ENCODE assay signal across 23 cellular contexts in the genomic region with DNA sequence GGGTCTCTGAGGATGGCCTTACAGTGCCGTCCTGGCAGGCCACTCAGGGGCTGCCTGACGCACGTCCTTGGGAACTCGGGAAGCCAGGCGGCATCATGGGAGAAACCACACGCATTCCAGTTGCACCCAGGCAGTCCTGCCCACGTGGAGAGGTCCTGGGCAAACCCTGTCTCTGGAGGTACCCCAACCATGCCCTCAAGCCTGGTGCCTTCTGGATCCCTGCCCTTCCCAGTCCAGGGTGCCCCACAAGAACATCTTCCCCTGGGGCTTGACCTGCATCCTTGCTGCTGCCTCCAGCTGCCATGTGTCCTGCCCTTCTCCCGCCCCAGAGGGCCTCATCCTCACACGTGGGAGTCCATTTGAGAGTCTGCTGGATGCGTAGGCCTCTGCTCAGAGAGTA.
DNase-seq lines count a peak whose midpoint lies in the region; ATAC-seq and TF ChIP-seq lines count a peak whose summit lies in the region.
"Had no signal": no experiment of that assay in that cellular context is flagged by ENCODE, and none has a peak within 500 bp of the region (broad histone marks: within the 10 kb centered on the region; RNA-seq: fewer than 3 reads in every experiment).

No MANE protein-coding gene starts in this region.

- intact Hi-C loops in activated CD4-positive, alpha-beta memory T cell treated with anti-CD3 and anti-CD28 coated beads for 36 hours (cut with micrococcal nuclease) = no loop called here

- CTCF ChIA-PET in activated CD4-positive, alpha-beta memory T cell treated with anti-CD3 and anti-CD28 coated beads, Interleukin-2, amount 10 ng/mL, durations not matched to agents 7 days and 5 days (lab: Charles Lee) = no interaction called here
- CTCF ChIA-PET in activated CD4-positive, alpha-beta memory T cell treated with anti-CD3 and anti-CD28 coated beads for 36 hours (lab: Charles Lee) = no interaction called here
- CTCF ChIA-PET in WTC11 (lab: Charles Lee) = no interaction called here

- POLR2A ChIA-PET in activated CD4-positive, alpha-beta memory T cell treated with anti-CD3 and anti-CD28 coated beads, Interleukin-2, amount 10 ng/mL, durations not matched to agents 7 days and 5 days (lab: Charles Lee) = no interaction called here
- POLR2A ChIA-PET in activated CD4-positive, alpha-beta memory T cell treated with anti-CD3 and anti-CD28 coated beads for 36 hours (lab: Charles Lee) = no interaction called here
- POLR2A ChIA-PET in WTC11 (lab: Charles Lee) = no interaction called here

- no peaks in the 10 kb centered on the region for H3K36me3 Mint-ChIP-seq in activated CD4-positive, alpha-beta memory T cell treated with anti-CD3 and anti-CD28 coated beads, Interleukin-2, amount 10 ng/mL, durations not matched to agents 7 days and 5 days (ENCODE audit: low read depth)
- no peaks in the 10 kb centered on the region for H3K36me3 Mint-ChIP-seq in activated CD4-positive, alpha-beta memory T cell treated with anti-CD3 and anti-CD28 coated beads for 36 hours
- H3K36me3 Mint-ChIP-seq in type B pancreatic cell (no peaks in the 10 kb centered on the region), WTC11 (no peaks in the 10 kb centered on the region)
- H3K36me3 Mint-ChIP-seq: CD8-positive, alpha-beta memory T cell; IgD-negative memory B cell had no signal

- TF ChIP-seq CTCF in type B pancreatic cell (conservative IDR thresholded peaks at IDR 0.05) (no peak), WTC11 (IDR thresholded peaks at IDR 0.05) (no peak)

- no peak overlapping the region for H3K4me3 Mint-ChIP-seq in activated CD4-positive, alpha-beta memory T cell treated with anti-CD3 and anti-CD28 coated beads, Interleukin-2, amount 10 ng/mL, durations not matched to agents 7 days and 5 days
- H3K4me3 Mint-ChIP-seq in activated CD4-positive, alpha-beta memory T cell treated with anti-CD3 and anti-CD28 coated beads for 36 hours = no peak overlapping the region
- H3K4me3 Mint-ChIP-seq in type B pancreatic cell (no peak overlapping the region), WTC11 (no peak overlapping the region)
- H3K4me3 Mint-ChIP-seq: CD8-positive, alpha-beta memory T cell had no signal

- no peaks in the 10 kb centered on the region for H3K4me1 Mint-ChIP-seq in activated CD4-positive, alpha-beta memory T cell treated with anti-CD3 and anti-CD28 coated beads, Interleukin-2, amount 10 ng/mL, durations not matched to agents 7 days and 5 days
- no peaks in the 10 kb centered on the region for H3K4me1 Mint-ChIP-seq in activated CD4-positive, alpha-beta memory T cell treated with anti-CD3 and anti-CD28 coated beads for 36 hours (ENCODE audit: low read depth)
- H3K4me1 Mint-ChIP-seq in type B pancreatic cell (ENCODE audit: unreplicated experiment) = no peaks in the 10 kb centered on the region
- H3K4me1 Mint-ChIP-seq in WTC11 = peaks cover 6% of the 10 kb centered on the region
- H3K4me1 Mint-ChIP-seq: CD8-positive, alpha-beta memory T cell had no signal

- DNase-seq in activated CD4-positive, alpha-beta memory T cell treated with anti-CD3 and anti-CD28 coated beads, Interleukin-2, amount 10 ng/mL, durations not matched to agents 7 days and 5 days = peak; percentile 9
- DNase-seq in activated CD4-positive, alpha-beta memory T cell treated with anti-CD3 and anti-CD28 coated beads for 36 hours = no peak
- peak; percentile 20 for DNase-seq in activated CD8-positive, alpha-beta memory T cell treated with anti-CD3 and anti-CD28 coated beads, Interleukin-2, amount 50 U/mL, for 48 hours
- peak; percentile 26 for DNase-seq in left lobe of liver (ENCODE audit: low spot score)
- DNase-seq in type B pancreatic cell (ENCODE audit: extremely low spot score, unreplicated experiment) = peak; percentile 51
- DNase-seq in WTC11 (ENCODE audit: low spot score) = no peak
- no peak for DNase-seq in stimulated activated CD4-positive, alpha-beta T cell treated with anti-CD3 and anti-CD28 coated beads, Interleukin-4, amount 100 ng/mL, for 24 hours
- DNase-seq: AML-193; C1 segment of cervical spinal cord; Calu3; CD8-positive, alpha-beta memory T cell; GOT3; MV-4-11; NCI-H1694; NCI-H2081; NCI-H2171; NCI-H345; NCI-H524 treated with DMSO at 0.1 percent for 48 hours; NCI-H82; Peyer's patch had no signal

- peaks cover 6% of the 10 kb centered on the region for H3K9me3 Mint-ChIP-seq in activated CD4-positive, alpha-beta memory T cell treated with anti-CD3 and anti-CD28 coated beads, Interleukin-2, amount 10 ng/mL, durations not matched to agents 7 days and 5 days
- H3K9me3 Mint-ChIP-seq in activated CD4-positive, alpha-beta memory T cell treated with anti-CD3 and anti-CD28 coated beads for 36 hours = peaks cover 2% of the 10 kb centered on the region
- H3K9me3 Mint-ChIP-seq in type B pancreatic cell (peaks cover 4% of the 10 kb centered on the region), WTC11 (no peaks in the 10 kb centered on the region)

- no peak overlapping the region for H3K27ac Mint-ChIP-seq in activated CD4-positive, alpha-beta memory T cell treated with anti-CD3 and anti-CD28 coated beads, Interleukin-2, amount 10 ng/mL, durations not matched to agents 7 days and 5 days
- no peak overlapping the region for H3K27ac Mint-ChIP-seq in activated CD4-positive, alpha-beta memory T cell treated with anti-CD3 and anti-CD28 coated beads for 36 hours
- H3K27ac Mint-ChIP-seq in type B pancreatic cell (no peak overlapping the region), WTC11 (no peak overlapping the region)
- H3K27ac Mint-ChIP-seq: CD8-positive, alpha-beta memory T cell; IgD-negative memory B cell had no signal

- H3K27me3 Mint-ChIP-seq in activated CD4-positive, alpha-beta memory T cell treated with anti-CD3 and anti-CD28 coated beads, Interleukin-2, amount 10 ng/mL, durations not matched to agents 7 days and 5 days = no peaks in the 10 kb centered on the region
- peaks cover 6% of the 10 kb centered on the region for H3K27me3 Mint-ChIP-seq in activated CD4-positive, alpha-beta memory T cell treated with anti-CD3 and anti-CD28 coated beads for 36 hours
- H3K27me3 Mint-ChIP-seq in type B pancreatic cell = peaks cover 18% of the 10 kb centered on the region
- H3K27me3 Mint-ChIP-seq in WTC11 (ENCODE audit: low read depth) = no peaks in the 10 kb centered on the region

- no peak for ATAC-seq in left lobe of liver
- ATAC-seq in WTC11 = no peak
- ATAC-seq in HG02884 (IDR thresholded peaks at IDR 0.05; ENCODE audit: unreplicated experiment) = no peak
- ATAC-seq: HCT116 had no signal

TF ChIP-seq in WTC11, 78 proteins besides CTCF, POLR2A, EP300 and RAD21 (continues in another document):
- TF ChIP-seq SOX15 (CRISPR knock-in tag; IDR thresholded peaks at IDR 0.05) = no peak
- TF ChIP-seq OVOL2 (CRISPR knock-in tag; IDR thresholded peaks at IDR 0.05; ENCODE audit: borderline replicate concordance) = no peak
- TF ChIP-seq, protein P1, sequence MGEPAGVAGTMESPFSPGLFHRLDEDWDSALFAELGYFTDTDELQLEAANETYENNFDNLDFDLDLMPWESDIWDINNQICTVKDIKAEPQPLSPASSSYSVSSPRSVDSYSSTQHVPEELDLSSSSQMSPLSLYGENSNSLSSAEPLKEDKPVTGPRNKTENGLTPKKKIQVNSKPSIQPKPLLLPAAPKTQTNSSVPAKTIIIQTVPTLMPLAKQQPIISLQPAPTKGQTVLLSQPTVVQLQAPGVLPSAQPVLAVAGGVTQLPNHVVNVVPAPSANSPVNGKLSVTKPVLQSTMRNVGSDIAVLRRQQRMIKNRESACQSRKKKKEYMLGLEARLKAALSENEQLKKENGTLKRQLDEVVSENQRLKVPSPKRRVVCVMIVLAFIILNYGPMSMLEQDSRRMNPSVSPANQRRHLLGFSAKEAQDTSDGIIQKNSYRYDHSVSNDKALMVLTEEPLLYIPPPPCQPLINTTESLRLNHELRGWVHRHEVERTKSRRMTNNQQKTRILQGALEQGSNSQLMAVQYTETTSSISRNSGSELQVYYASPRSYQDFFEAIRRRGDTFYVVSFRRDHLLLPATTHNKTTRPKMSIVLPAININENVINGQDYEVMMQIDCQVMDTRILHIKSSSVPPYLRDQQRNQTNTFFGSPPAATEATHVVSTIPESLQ (CRISPR knock-in tag; IDR thresholded peaks at IDR 0.05) = no peak
- TF ChIP-seq, protein P2, sequence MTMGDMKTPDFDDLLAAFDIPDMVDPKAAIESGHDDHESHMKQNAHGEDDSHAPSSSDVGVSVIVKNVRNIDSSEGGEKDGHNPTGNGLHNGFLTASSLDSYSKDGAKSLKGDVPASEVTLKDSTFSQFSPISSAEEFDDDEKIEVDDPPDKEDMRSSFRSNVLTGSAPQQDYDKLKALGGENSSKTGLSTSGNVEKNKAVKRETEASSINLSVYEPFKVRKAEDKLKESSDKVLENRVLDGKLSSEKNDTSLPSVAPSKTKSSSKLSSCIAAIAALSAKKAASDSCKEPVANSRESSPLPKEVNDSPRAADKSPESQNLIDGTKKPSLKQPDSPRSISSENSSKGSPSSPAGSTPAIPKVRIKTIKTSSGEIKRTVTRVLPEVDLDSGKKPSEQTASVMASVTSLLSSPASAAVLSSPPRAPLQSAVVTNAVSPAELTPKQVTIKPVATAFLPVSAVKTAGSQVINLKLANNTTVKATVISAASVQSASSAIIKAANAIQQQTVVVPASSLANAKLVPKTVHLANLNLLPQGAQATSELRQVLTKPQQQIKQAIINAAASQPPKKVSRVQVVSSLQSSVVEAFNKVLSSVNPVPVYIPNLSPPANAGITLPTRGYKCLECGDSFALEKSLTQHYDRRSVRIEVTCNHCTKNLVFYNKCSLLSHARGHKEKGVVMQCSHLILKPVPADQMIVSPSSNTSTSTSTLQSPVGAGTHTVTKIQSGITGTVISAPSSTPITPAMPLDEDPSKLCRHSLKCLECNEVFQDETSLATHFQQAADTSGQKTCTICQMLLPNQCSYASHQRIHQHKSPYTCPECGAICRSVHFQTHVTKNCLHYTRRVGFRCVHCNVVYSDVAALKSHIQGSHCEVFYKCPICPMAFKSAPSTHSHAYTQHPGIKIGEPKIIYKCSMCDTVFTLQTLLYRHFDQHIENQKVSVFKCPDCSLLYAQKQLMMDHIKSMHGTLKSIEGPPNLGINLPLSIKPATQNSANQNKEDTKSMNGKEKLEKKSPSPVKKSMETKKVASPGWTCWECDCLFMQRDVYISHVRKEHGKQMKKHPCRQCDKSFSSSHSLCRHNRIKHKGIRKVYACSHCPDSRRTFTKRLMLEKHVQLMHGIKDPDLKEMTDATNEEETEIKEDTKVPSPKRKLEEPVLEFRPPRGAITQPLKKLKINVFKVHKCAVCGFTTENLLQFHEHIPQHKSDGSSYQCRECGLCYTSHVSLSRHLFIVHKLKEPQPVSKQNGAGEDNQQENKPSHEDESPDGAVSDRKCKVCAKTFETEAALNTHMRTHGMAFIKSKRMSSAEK (CRISPR knock-in tag; IDR thresholded peaks at IDR 0.05; ENCODE audit: borderline replicate concordance) = no peak

Comparison
In these comparisons a context has a peak if more than half of its experiments do, and no peak if none do; other contexts are left out.
1. DNase-seq: peak in activated CD4-positive, alpha-beta memory T cell treated with anti-CD3 and anti-CD28 coated beads, Interleukin-2, amount 10 ng/mL, durations not matched to agents 7 days and 5 days (single experiment), activated CD8-positive, alpha-beta memory T cell treated with anti-CD3 and anti-CD28 coated beads, Interleukin-2, amount 50 U/mL, for 48 hours (single experiment), left lobe of liver (single experiment) and type B pancreatic cell (single experiment); none in activated CD4-positive, alpha-beta memory T cell treated with anti-CD3 and anti-CD28 coated beads for 36 hours (single experiment), WTC11 (single experiment) and stimulated activated CD4-positive, alpha-beta T cell treated with anti-CD3 and anti-CD28 coated beads, Interleukin-4, amount 100 ng/mL, for 24 hours (single experiment).